In genomic region chr16:68229431-68230175, GRCh38 we compare ENCODE assay signal across 1 cellular context.
A peak's percentile ranks its signal among the peaks of the same experiment; 100 is the strongest.
TF ChIP-seq lines count a peak whose summit lies in the region.

No MANE protein-coding gene starts in this region.

TF ChIP-seq in HepG2, 621 proteins besides CTCF, POLR2A, EP300 and RAD21 (continued from another document):
- peak; percentile 45 for TF ChIP-seq XRCC5 (optimal IDR thresholded peaks at IDR 0.05; ENCODE audit: low read length)
- TF ChIP-seq TBX2 (CRISPR knock-in tag; IDR thresholded peaks at IDR 0.05; ENCODE audit: borderline replicate concordance) = 0 out of 2 replicates have a peak, but pooled peaks have one; percentile 27
- TF ChIP-seq BRD4 (CRISPR knock-in tag; IDR thresholded peaks at IDR 0.05) = 0 out of 2 replicates have a peak, but pooled peaks have one; percentile 14
- TF ChIP-seq ZNF513 (CRISPR knock-in tag; conservative IDR thresholded peaks at IDR 0.05) = no peak
- 0 out of 2 replicates have a peak, but pooled peaks have one; percentile 39 for TF ChIP-seq SP4 (CRISPR knock-in tag; IDR thresholded peaks at IDR 0.05)
- TF ChIP-seq, protein P1, sequence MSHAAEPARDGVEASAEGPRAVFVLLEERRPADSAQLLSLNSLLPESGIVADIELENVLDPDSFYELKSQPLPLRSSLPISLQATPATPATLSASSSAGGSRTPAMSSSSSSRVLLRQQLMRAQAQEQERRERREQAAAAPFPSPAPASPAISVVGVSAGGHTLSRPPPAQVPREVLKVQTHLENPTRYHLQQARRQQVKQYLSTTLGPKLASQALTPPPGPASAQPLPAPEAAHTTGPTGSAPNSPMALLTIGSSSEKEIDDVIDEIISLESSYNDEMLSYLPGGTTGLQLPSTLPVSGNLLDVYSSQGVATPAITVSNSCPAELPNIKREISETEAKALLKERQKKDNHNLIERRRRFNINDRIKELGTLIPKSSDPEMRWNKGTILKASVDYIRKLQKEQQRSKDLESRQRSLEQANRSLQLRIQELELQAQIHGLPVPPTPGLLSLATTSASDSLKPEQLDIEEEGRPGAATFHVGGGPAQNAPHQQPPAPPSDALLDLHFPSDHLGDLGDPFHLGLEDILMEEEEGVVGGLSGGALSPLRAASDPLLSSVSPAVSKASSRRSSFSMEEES (CRISPR knock-in tag; IDR thresholded peaks at IDR 0.05) = no peak
- peak; percentile 7 for TF ChIP-seq TEAD3 (CRISPR knock-in tag; optimal IDR thresholded peaks at IDR 0.05; ENCODE audit: borderline replicate concordance)
- no peak for TF ChIP-seq HOXA9 (CRISPR knock-in tag; IDR thresholded peaks at IDR 0.05; ENCODE audit: borderline replicate concordance)
- TF ChIP-seq SPEN (CRISPR knock-in tag; IDR thresholded peaks at IDR 0.05; ENCODE audit: low read depth) = 0 out of 2 replicates have a peak, but pooled peaks have one; percentile 36
- TF ChIP-seq MAX (IDR thresholded peaks at IDR 0.05) = no peak
- TF ChIP-seq, protein P2, sequence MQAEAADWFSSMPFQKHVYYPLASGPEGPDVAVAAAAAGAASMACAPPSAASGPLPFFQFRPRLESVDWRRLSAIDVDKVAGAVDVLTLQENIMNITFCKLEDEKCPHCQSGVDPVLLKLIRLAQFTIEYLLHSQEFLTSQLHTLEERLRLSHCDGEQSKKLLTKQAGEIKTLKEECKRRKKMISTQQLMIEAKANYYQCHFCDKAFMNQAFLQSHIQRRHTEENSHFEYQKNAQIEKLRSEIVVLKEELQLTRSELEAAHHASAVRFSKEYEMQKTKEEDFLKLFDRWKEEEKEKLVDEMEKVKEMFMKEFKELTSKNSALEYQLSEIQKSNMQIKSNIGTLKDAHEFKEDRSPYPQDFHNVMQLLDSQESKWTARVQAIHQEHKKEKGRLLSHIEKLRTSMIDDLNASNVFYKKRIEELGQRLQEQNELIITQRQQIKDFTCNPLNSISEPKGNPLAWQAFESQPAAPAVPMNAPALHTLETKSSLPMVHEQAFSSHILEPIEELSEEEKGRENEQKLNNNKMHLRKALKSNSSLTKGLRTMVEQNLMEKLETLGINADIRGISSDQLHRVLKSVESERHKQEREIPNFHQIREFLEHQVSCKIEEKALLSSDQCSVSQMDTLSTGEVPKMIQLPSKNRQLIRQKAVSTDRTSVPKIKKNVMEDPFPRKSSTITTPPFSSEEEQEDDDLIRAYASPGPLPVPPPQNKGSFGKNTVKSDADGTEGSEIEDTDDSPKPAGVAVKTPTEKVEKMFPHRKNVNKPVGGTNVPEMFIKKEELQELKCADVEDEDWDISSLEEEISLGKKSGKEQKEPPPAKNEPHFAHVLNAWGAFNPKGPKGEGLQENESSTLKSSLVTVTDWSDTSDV (CRISPR knock-in tag; IDR thresholded peaks at IDR 0.05) = no peak
- TF ChIP-seq ZNF557 (CRISPR knock-in tag; IDR thresholded peaks at IDR 0.05) = no peak
- TF ChIP-seq ZNF780A (CRISPR knock-in tag; IDR thresholded peaks at IDR 0.05) = no peak
- no peak for TF ChIP-seq TIGD3 (CRISPR knock-in tag; IDR thresholded peaks at IDR 0.05; ENCODE audit: borderline replicate concordance)
- TF ChIP-seq, protein P3, sequence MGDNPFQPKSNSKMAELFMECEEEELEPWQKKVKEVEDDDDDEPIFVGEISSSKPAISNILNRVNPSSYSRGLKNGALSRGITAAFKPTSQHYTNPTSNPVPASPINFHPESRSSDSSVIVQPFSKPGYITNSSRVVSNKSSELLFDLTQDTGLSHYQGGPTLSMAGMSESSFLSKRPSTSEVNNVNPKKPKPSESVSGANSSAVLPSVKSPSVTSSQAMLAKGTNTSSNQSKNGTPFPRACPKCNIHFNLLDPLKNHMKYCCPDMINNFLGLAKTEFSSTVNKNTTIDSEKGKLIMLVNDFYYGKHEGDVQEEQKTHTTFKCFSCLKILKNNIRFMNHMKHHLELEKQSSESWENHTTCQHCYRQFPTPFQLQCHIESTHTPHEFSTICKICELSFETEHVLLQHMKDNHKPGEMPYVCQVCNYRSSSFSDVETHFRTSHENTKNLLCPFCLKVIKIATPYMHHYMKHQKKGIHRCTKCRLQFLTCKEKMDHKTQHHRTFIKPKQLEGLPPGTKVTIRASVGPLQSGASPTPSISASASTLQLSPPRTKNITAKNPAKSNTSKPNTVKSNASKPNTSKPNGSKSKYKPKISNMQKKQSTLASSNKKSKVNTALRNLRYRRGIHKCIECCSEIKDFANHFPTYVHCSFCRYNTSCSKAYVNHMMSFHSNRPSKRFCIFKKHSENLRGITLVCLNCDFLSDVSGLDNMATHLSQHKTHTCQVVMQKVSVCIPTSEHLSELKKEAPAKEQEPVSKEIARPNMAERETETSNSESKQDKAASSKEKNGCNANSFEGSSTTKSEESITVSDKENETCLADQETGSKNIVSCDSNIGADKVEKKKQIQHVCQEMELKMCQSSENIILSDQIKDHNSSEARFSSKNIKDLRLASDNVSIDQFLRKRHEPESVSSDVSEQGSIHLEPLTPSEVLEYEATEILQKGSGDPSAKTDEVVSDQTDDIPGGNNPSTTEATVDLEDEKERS (CRISPR knock-in tag; IDR thresholded peaks at IDR 0.05) = no peak
- no peak for TF ChIP-seq SMARCC2 (IDR thresholded peaks at IDR 0.05)
- no peak for TF ChIP-seq ZMAT3 (CRISPR knock-in tag; conservative IDR thresholded peaks at IDR 0.05)
- TF ChIP-seq SOX13 (IDR thresholded peaks at IDR 0.05) = no peak
- TF ChIP-seq SOX13 (CRISPR knock-in tag; conservative IDR thresholded peaks at IDR 0.05 in 1 of 2, IDR thresholded peaks at IDR 0.05 in 1 of 2) = 0 out of 4 replicates have a peak, but pooled peaks of 1 of the 2 experiments have one; percentile 18
- TF ChIP-seq ZNF547 (CRISPR knock-in tag; IDR thresholded peaks at IDR 0.05) = 0 out of 2 replicates have a peak, but pooled peaks have one; percentile 49
- TF ChIP-seq ZNF138 (CRISPR knock-in tag; IDR thresholded peaks at IDR 0.05; ENCODE audit: low read depth) = no peak
- TF ChIP-seq ZNF253 (CRISPR knock-in tag; IDR thresholded peaks at IDR 0.05; ENCODE audit: borderline replicate concordance) = no peak
- TF ChIP-seq BHLHE40 (IDR thresholded peaks at IDR 0.05; ENCODE audit: low read length) = no peak
- TF ChIP-seq, protein P4, sequence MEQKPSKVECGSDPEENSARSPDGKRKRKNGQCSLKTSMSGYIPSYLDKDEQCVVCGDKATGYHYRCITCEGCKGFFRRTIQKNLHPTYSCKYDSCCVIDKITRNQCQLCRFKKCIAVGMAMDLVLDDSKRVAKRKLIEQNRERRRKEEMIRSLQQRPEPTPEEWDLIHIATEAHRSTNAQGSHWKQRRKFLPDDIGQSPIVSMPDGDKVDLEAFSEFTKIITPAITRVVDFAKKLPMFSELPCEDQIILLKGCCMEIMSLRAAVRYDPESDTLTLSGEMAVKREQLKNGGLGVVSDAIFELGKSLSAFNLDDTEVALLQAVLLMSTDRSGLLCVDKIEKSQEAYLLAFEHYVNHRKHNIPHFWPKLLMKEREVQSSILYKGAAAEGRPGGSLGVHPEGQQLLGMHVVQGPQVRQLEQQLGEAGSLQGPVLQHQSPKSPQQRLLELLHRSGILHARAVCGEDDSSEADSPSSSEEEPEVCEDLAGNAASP (CRISPR knock-in tag; IDR thresholded peaks at IDR 0.05; ENCODE audit: borderline replicate concordance) = no peak
- no peak for TF ChIP-seq ZNF20 (CRISPR knock-in tag; IDR thresholded peaks at IDR 0.05)
- peak; percentile 44; the same call in 1 of the 2 replicates for TF ChIP-seq RFXAP (CRISPR knock-in tag; IDR thresholded peaks at IDR 0.05; ENCODE audit: borderline replicate concordance)
- 0 out of 2 replicates have a peak, but pooled peaks have one; percentile 7 for TF ChIP-seq FOXA3 (CRISPR knock-in tag; IDR thresholded peaks at IDR 0.05)
